In the genomic region with DNA sequence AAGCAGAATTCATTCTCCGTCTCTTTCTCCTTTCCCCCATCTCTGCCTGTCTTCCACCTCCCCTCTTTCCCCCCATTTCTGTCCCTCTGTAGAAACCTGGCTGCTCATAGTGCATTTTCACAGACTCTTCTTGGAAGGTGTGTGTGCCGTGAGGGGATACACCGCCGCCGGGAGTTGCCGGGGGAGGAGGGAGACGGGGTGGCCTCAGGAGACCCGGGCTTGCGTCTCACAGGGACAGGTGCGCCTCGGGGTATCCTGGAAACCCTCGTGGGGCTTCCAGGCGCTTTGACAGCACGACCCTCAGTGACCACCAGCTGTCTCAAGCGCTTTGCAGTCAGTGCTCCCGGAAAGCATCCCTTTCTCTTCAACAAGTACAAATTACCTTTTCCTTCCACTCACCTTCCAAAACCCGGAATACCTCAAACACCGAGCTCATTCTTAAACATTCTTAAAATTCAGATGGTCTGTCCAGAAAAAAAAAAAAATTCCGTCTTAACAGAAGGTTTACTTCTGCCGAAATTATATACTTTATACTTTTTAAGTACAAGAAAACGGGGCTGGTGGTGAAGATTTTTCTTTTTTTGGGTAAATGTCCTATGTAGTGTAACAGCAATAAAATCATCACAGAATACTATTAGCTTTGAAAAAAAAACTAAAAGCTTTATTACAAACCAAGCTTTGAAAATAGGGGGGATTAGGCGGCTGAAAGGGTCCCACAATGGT, we compare ENCODE assay signal across 14 cellular contexts. TPM values are rescaled to one million over a fixed set of nuclear protein-coding genes. Genes with fewer than 3 reads are reported as not detected.
"Had no signal": no experiment of that assay in that cellular context is flagged by ENCODE, and none has a peak within 500 bp of the region (broad histone marks: within the 10 kb centered on the region; RNA-seq: fewer than 3 reads in every experiment).

No MANE protein-coding gene starts in this region.

- H3K4me3 Mint-ChIP-seq: activated T-helper 1 cell treated with anti-CD3 and anti-CD28 coated beads, Interleukin-12 subunit alpha, Interleukin-12 subunit beta, Interleukin-2, Interleukin-4 antibody, amounts not matched to agents 30 ng/mL and 10 ng/mL and 1 ng/mL, durations not matched to agents 14 hours and 24 hours and 36 hours; naive B cell; stimulated activated naive CD8-positive, alpha-beta T cell treated with anti-CD3 and anti-CD28 coated beads, Interleukin-15, amount 100 ng/mL, for 72 hours had no signal

- DNase-seq: activated CD4-positive, alpha-beta T cell treated with anti-CD3 and anti-CD28 coated beads, Interleukin-2, amount 50 U/mL, for 1 hour; activated CD8-positive, alpha-beta memory T cell treated with anti-CD3 and anti-CD28 coated beads for 24 hours; activated naive CD4-positive, alpha-beta T cell treated with Interleukin-2 at 50 U/mL for 16 hours; foreskin fibroblast; left cardiac atrium; naive B cell; occipital lobe; psoas muscle; stimulated activated naive CD8-positive, alpha-beta T cell treated with anti-CD3 and anti-CD28 coated beads, Interleukin-15, amount 100 ng/mL, for 72 hours had no signal

- H3K9me3 ChIP-seq: esophagus muscularis mucosa, psoas muscle, upper lobe of left lung had no signal

- ATAC-seq: left cardiac atrium; psoas muscle; sciatic nerve; stimulated activated naive CD8-positive, alpha-beta T cell treated with anti-CD3 and anti-CD28 coated beads, Interleukin-15, amount 100 ng/mL, for 72 hours had no signal

- H3K9me3 Mint-ChIP-seq: activated T-helper 1 cell treated with anti-CD3 and anti-CD28 coated beads, Interleukin-12 subunit alpha, Interleukin-12 subunit beta, Interleukin-2, Interleukin-4 antibody, amounts not matched to agents 30 ng/mL and 10 ng/mL and 1 ng/mL, durations not matched to agents 14 hours and 24 hours and 36 hours; stimulated activated naive CD8-positive, alpha-beta T cell treated with anti-CD3 and anti-CD28 coated beads, Interleukin-15, amount 100 ng/mL, for 72 hours had no signal

- H3K27ac Mint-ChIP-seq: activated T-helper 1 cell treated with anti-CD3 and anti-CD28 coated beads, Interleukin-12 subunit alpha, Interleukin-12 subunit beta, Interleukin-2, Interleukin-4 antibody, amounts not matched to agents 30 ng/mL and 10 ng/mL and 1 ng/mL, durations not matched to agents 14 hours and 24 hours and 36 hours; naive B cell; stimulated activated naive CD8-positive, alpha-beta T cell treated with anti-CD3 and anti-CD28 coated beads, Interleukin-15, amount 100 ng/mL, for 72 hours had no signal

- H3K4me3 ChIP-seq: esophagus muscularis mucosa, lung, psoas muscle, upper lobe of left lung had no signal

RNA-seq across cellular contexts. Expression of a gene that starts 8.2 kb away (rescaled TPM):
- total RNA-seq: activated T-helper 1 cell treated with anti-CD3 and anti-CD28 coated beads, Interleukin-12 subunit alpha, Interleukin-12 subunit beta, Interleukin-2, Interleukin-4 antibody, amounts not matched to agents 30 ng/mL and 10 ng/mL and 1 ng/mL, durations not matched to agents 14 hours and 24 hours and 36 hours had no signal
